In genomic region chr4:180550106-180550505, GRCh38 we compare ENCODE assay signal across 25 cellular contexts.
"Had no signal": no experiment of that assay in that cellular context is flagged by ENCODE, and none has a peak within 500 bp of the region (broad histone marks: within the 10 kb centered on the region; RNA-seq: fewer than 3 reads in every experiment).

No MANE protein-coding gene starts in this region.

- H3K27me3 Mint-ChIP-seq: effector memory CD8-positive, alpha-beta T cell; memory B cell had no signal

- H3K9me3 ChIP-seq: esophagus squamous epithelium, gastroesophageal sphincter, lower lobe of right lung, ovary, suprapubic skin, tibial artery, upper lobe of left lung, uterus had no signal

- DNase-seq: cortex of kidney; effector memory CD8-positive, alpha-beta T cell; esophagus squamous epithelium; foreskin fibroblast; glutamatergic neuron; immature natural killer cell; left cardiac atrium; left ventricle myocardium inferior; lower lobe of right lung; natural killer cell; nucleus accumbens; ovary; right cardiac atrium; small intestine; stimulated activated CD4-positive, alpha-beta T cell treated with anti-CD3 and anti-CD28 coated beads, Interleukin-12 subunit alpha, Interleukin-12 subunit beta, amount 100 ng/mL, for 4 hours; stimulated activated CD4-positive, alpha-beta T cell treated with anti-CD3 and anti-CD28 coated beads, Interleukin-2, amount 100 ng/mL, for 48 hours; stimulated activated naive CD4-positive, alpha-beta T cell treated with Interleukin-2 at 50 U/mL for 16 hours; tibial artery; upper lobe of left lung; uterus had no signal

- H3K4me1 Mint-ChIP-seq: immature natural killer cell, memory B cell, mesothelial cell of epicardium, natural killer cell, neural crest cell had no signal

- H3K36me3 Mint-ChIP-seq: memory B cell, natural killer cell had no signal

- H3K4me3 ChIP-seq: esophagus squamous epithelium, gastroesophageal sphincter, left ventricle myocardium inferior, lower lobe of right lung, ovary, suprapubic skin, tibial artery, upper lobe of left lung, uterus had no signal

- ATAC-seq: effector memory CD8-positive, alpha-beta T cell; gastroesophageal sphincter; left cardiac atrium; lower lobe of right lung; natural killer cell; right cardiac atrium had no signal

- H3K36me3 ChIP-seq: esophagus squamous epithelium, gastroesophageal sphincter, left ventricle myocardium inferior, lower lobe of right lung, ovary, suprapubic skin, tibial artery, upper lobe of left lung, uterus had no signal

- H3K4me3 Mint-ChIP-seq: effector memory CD8-positive, alpha-beta T cell; immature natural killer cell; memory B cell; mesothelial cell of epicardium; natural killer cell; neural crest cell had no signal

- H3K4me1 ChIP-seq: esophagus squamous epithelium, gastroesophageal sphincter, left ventricle myocardium inferior, lower lobe of right lung, suprapubic skin, tibial artery, upper lobe of left lung, uterus had no signal

- H3K27ac ChIP-seq: esophagus squamous epithelium, gastroesophageal sphincter, left ventricle myocardium inferior, lower lobe of right lung, ovary, suprapubic skin, tibial artery, upper lobe of left lung, uterus had no signal

- H3K27me3 ChIP-seq: esophagus squamous epithelium, gastroesophageal sphincter, ovary, suprapubic skin, tibial artery, upper lobe of left lung, uterus had no signal

- H3K27ac Mint-ChIP-seq: effector memory CD8-positive, alpha-beta T cell; immature natural killer cell; memory B cell; mesothelial cell of epicardium; natural killer cell had no signal
